8 cellular contexts compared by ENCODE assay signal in the genomic region with DNA sequence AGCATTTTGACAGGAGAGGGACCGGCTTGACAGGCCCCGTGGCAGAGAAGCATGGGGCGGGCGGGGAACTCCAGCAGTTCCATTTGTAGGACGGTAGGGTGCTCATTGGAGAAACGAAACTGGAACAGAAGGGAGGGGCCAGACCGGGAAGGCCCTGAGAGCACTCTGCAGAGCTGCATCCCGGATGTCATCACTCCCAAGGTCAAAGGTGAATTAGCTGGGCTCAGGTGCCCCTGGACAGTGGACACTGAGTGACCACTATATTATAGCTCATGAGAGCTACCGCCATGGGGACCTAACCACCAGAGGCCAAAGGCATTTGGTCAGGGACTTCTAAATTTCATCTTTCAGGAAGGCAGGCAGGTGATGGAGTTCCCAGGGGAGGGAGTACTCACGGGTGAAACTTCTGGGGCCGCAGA. TPM values are rescaled to one million over a fixed set of nuclear protein-coding genes. Genes with fewer than 3 reads are reported as not detected.
DNase-seq lines count a peak whose midpoint lies in the region; ATAC-seq, FAIRE-seq and TF ChIP-seq lines count a peak whose summit lies in the region.

No MANE protein-coding gene starts in this region.

- H3K4me1 ChIP-seq in heart right ventricle (peaks cover 60 to 94% (median 78%) of the 10 kb centered on the region in 9 donors), small intestine (ENCODE audit: control insufficient read depth in 2 of 2, insufficient read depth in 1 of 2, low read depth in 1 of 2, low read length in 1 of 2) (peaks cover 24 to 41% of the 10 kb centered on the region in 2 donors)

- POLR2A ChIA-PET in activated CD4-positive, alpha-beta memory T cell treated with anti-CD3 and anti-CD28 coated beads for 36 hours (lab: Charles Lee) = interaction anchor here (1.8 kb wide), 1 partner anchor 38 kb away, joined by 6 read pairs; the partner anchor contains the start of genes GORASP1 and TTC21A

- no peaks in the 10 kb centered on the region for H3K9me3 Mint-ChIP-seq in activated CD4-positive, alpha-beta memory T cell treated with anti-CD3 and anti-CD28 coated beads for 36 hours

- CTCF ChIA-PET in activated CD4-positive, alpha-beta memory T cell treated with anti-CD3 and anti-CD28 coated beads for 36 hours (lab: Charles Lee) = interaction anchor here (1.1 to 1.3 kb wide), 2 partner anchors 12 to 146 kb away, joined by 3 to 6 read pairs; no protein-coding TSS in a partner anchor

- H3K9me3 ChIP-seq in heart right ventricle (no peaks in the 10 kb centered on the region), small intestine (ENCODE audit: control insufficient read depth, low read depth) (no peaks in the 10 kb centered on the region)

- H3K4me1 Mint-ChIP-seq in activated CD4-positive, alpha-beta memory T cell treated with anti-CD3 and anti-CD28 coated beads for 36 hours (ENCODE audit: low read depth) = peaks cover 72% of the 10 kb centered on the region

- H3K27ac Mint-ChIP-seq in activated CD4-positive, alpha-beta memory T cell treated with anti-CD3 and anti-CD28 coated beads for 36 hours = peak overlapping the region; percentile 97

- H3K36me3 Mint-ChIP-seq in activated CD4-positive, alpha-beta memory T cell treated with anti-CD3 and anti-CD28 coated beads for 36 hours = peaks cover 90% of the 10 kb centered on the region

- TF ChIP-seq CTCF in GM12873 (IDR thresholded peaks at IDR 0.05; ENCODE audit: insufficient read depth, low read depth, low read length, missing control alignments) = peak; percentile 8
- peak in 6 of 9 donors; percentile 10 to 39 (median 16) for TF ChIP-seq CTCF in heart right ventricle (IDR thresholded peaks at IDR 0.05)

- WGBS in heart right ventricle, 2 donors = 53 to 60% methylated on average over 11 of the region's 11 CpGs
- WGBS in small intestine, 3 donors = 23 to 47% (median 25%) methylated on average over 11 of the region's 11 CpGs

- no peaks in the 10 kb centered on the region for H3K27me3 Mint-ChIP-seq in activated CD4-positive, alpha-beta memory T cell treated with anti-CD3 and anti-CD28 coated beads for 36 hours

- H3K36me3 ChIP-seq in heart right ventricle (peaks cover 0 to 57% (median 41%) of the 10 kb centered on the region in 9 donors), small intestine (ENCODE audit: control insufficient read depth in 2 of 2, insufficient read depth in 2 of 2, low read length in 2 of 2) (peaks cover 11 to 17% of the 10 kb centered on the region in 2 donors)

- ATAC-seq in heart right ventricle = peak in 3 of 8 donors; percentile 1 to 23 (median 9)
- no peak for ATAC-seq in GM21786 (IDR thresholded peaks at IDR 0.05; ENCODE audit: unreplicated experiment)
- no peak for ATAC-seq in HG02970 (IDR thresholded peaks at IDR 0.05; ENCODE audit: low FRiP score, unreplicated experiment)

- H3K27me3 ChIP-seq in heart right ventricle (no peaks in the 10 kb centered on the region), small intestine (ENCODE audit: control insufficient read depth in 2 of 2, insufficient read depth in 2 of 2, low read length in 2 of 2) (no peaks in the 10 kb centered on the region)

- no peak for FAIRE-seq in small intestine (lab: Jason Lieb, UNC)

- DNase-seq in activated CD4-positive, alpha-beta memory T cell treated with anti-CD3 and anti-CD28 coated beads for 36 hours = no peak
- DNase-seq in heart right ventricle (peak in 1 of 2 donors; percentile 53), small intestine (peak; percentile 85), NCI-H187 treated with DMSO at 0.1 percent for 48 hours (lab: John Stamatoyannopoulos, UW) (no peak), germinal center (ENCODE audit: low spot score) (no peak)

- H3K4me3 ChIP-seq in heart right ventricle = peak overlapping the region in 2 of 10 donors; percentile 18 to 34
- H3K4me3 ChIP-seq in small intestine (ENCODE audit: low read depth in 1 of 2, low read length in 2 of 2) = no peak overlapping the region

- H3K27ac ChIP-seq in heart right ventricle (peak overlapping the region in 9 of 10 donors; percentile 8 to 100 (median 77)), small intestine (ENCODE audit: low read depth in 1 of 2, low read length in 1 of 2) (peak overlapping the region; percentile 39 to 95)

- intact Hi-C loops in activated CD4-positive, alpha-beta memory T cell treated with anti-CD3 and anti-CD28 coated beads for 36 hours (cut with micrococcal nuclease) = no loop called here
- intact Hi-C loops in heart right ventricle (cut with DNase I) = loop anchor here in 2 of 10 donors (5.0 to 10.0 kb wide), 2 partner anchors 41 to 239 kb away; partner anchors contain the start of gene SLC25A38 (in 1 of the 2)

- H3K4me3 Mint-ChIP-seq in activated CD4-positive, alpha-beta memory T cell treated with anti-CD3 and anti-CD28 coated beads for 36 hours = peak overlapping the region; percentile 8

RNA-seq across cellular contexts. Expression of gene CSRNP1, which starts 7.3 kb away (rescaled TPM):
- 10 to 100 TPM; 63.0 to 66.2 TPM for total RNA-seq in activated CD4-positive, alpha-beta memory T cell treated with anti-CD3 and anti-CD28 coated beads for 36 hours
- 10 to 100 TPM in 9 of 10 donors, 1 to 10 TPM in 1; 7.4 to 46.3 (median 17.7) TPM for total RNA-seq in heart right ventricle
- 10 to 100 TPM; 14.1 to 28.1 TPM for polyA plus RNA-seq in heart right ventricle
- polyA plus RNA-seq in small intestine = 10 to 100 TPM; 15.1 to 34.3 (median 17.9) TPM

RNA-seq across cellular contexts. Expression of gene TTC21A, which starts 38.6 kb away (rescaled TPM):
- total RNA-seq in activated CD4-positive, alpha-beta memory T cell treated with anti-CD3 and anti-CD28 coated beads for 36 hours = 1 to 10 TPM; 1.7 to 1.8 TPM
- 1 to 10 TPM; 1.1 to 3.1 (median 1.5) TPM for total RNA-seq in heart right ventricle
- polyA plus RNA-seq in heart right ventricle (1 to 10 TPM in 1 of 2 donors, under 1 TPM in 1; 0.80 to 7.5 TPM), small intestine (10 to 100 TPM in 2 of 3 donors, 1 to 10 TPM in 1; 1.7 to 12.7 (median 10.5) TPM)

RNA-seq across cellular contexts. Expression of gene GORASP1, which starts 38.7 kb away (rescaled TPM):
- total RNA-seq in activated CD4-positive, alpha-beta memory T cell treated with anti-CD3 and anti-CD28 coated beads for 36 hours = 10 to 100 TPM; 32.7 to 34.1 TPM
- 10 to 100 TPM; 35.8 to 54.2 (median 41.1) TPM for total RNA-seq in heart right ventricle
- polyA plus RNA-seq in heart right ventricle = 10 to 100 TPM; 28.4 to 37.2 TPM
- 10 to 100 TPM; 30.5 to 49.0 (median 35.9) TPM for polyA plus RNA-seq in small intestine

RNA-seq across cellular contexts. Expression of gene XIRP1, which starts 46.3 kb away (rescaled TPM):
- 1 to 10 TPM; 1.3 to 1.6 TPM for total RNA-seq in activated CD4-positive, alpha-beta memory T cell treated with anti-CD3 and anti-CD28 coated beads for 36 hours
- total RNA-seq in heart right ventricle = 1,000 to 10,000 TPM in 2 of 10 donors, 100 to 1,000 TPM in 8; 277 to 1,691 (median 608) TPM
- polyA plus RNA-seq in heart right ventricle = 100 to 1,000 TPM; 404 to 586 TPM
- polyA plus RNA-seq in small intestine = 1 to 10 TPM in 2 of 3 donors, under 1 TPM in 1; 0.15 to 5.4 (median 1.6) TPM
